ENCODE assay signal across 13 cellular contexts in genomic region chr18:74226666-74227065, GRCh38.
DNase-seq lines count a peak whose midpoint lies in the region; ATAC-seq, FAIRE-seq and TF ChIP-seq lines count a peak whose summit lies in the region.
"Had no signal": no experiment of that assay in that cellular context is flagged by ENCODE, and none has a peak within 500 bp of the region (broad histone marks: within the 10 kb centered on the region; RNA-seq: fewer than 3 reads in every experiment).

No MANE protein-coding gene starts in this region.

- no peak for ATAC-seq in right lobe of liver
- no peak for ATAC-seq in upper lobe of left lung (ENCODE audit: low FRiP score in 2 of 2)
- ATAC-seq: HCT116 had no signal

- no peaks in the 10 kb centered on the region for H4K20me1 ChIP-seq in hepatocyte (ENCODE audit: insufficient read depth, poor library complexity, severe bottlenecking)

- no peak for TF ChIP-seq EP300 in upper lobe of left lung (IDR thresholded peaks at IDR 0.05)

- no peak overlapping the region for H2AFZ ChIP-seq in hepatocyte

- no peak for FAIRE-seq in small intestine (lab: Jason Lieb, UNC)
- FAIRE-seq in HTR-8/SVneo (lab: Jason Lieb, UNC) = no peak

- H3K79me2 ChIP-seq in hepatocyte = no peaks in the 10 kb centered on the region

- H3K9me3 ChIP-seq in hepatocyte (ENCODE audit: low read depth) (no peaks in the 10 kb centered on the region), right lobe of liver (no peaks in the 10 kb centered on the region), small intestine (ENCODE audit: control insufficient read depth, low read depth) (no peaks in the 10 kb centered on the region), upper lobe of left lung (no peaks in the 10 kb centered on the region), right atrium auricular region (no peaks in the 10 kb centered on the region)
- H3K9me3 ChIP-seq: Caco-2 had no signal

- no peaks in the 10 kb centered on the region for H3K27me3 ChIP-seq in hepatocyte
- H3K27me3 ChIP-seq in right lobe of liver = no peaks in the 10 kb centered on the region
- no peaks in the 10 kb centered on the region for H3K27me3 ChIP-seq in small intestine (ENCODE audit: control insufficient read depth in 2 of 2, insufficient read depth in 2 of 2, low read length in 2 of 2)
- H3K27me3 ChIP-seq in upper lobe of left lung = no peaks in the 10 kb centered on the region
- no peaks in the 10 kb centered on the region for H3K27me3 ChIP-seq in right atrium auricular region

- TF ChIP-seq POLR2A in right lobe of liver (IDR thresholded peaks at IDR 0.05) (no peak), upper lobe of left lung (IDR thresholded peaks at IDR 0.05) (no peak)

- H3K4me3 ChIP-seq in hepatocyte (no peak overlapping the region), right lobe of liver (no peak overlapping the region), small intestine (ENCODE audit: low read depth in 1 of 2, low read length in 2 of 2) (no peak overlapping the region), upper lobe of left lung (no peak overlapping the region), right atrium auricular region (no peak overlapping the region)

- intact Hi-C loops in right lobe of liver (cut with DNase I) = no loop called here

- 95% methylated on average over 10 of the region's 10 CpGs for WGBS in hepatocyte (ENCODE audit: low lambda C conversion rate, missing lambda C conversion rate)
- WGBS in right lobe of liver (ENCODE audit: insufficient coverage, low coverage, low lambda C conversion rate, missing lambda C conversion rate) = 95% methylated on average over 7 of the region's 10 CpGs
- 83 to 93% (median 93%) methylated on average over 10 of the region's 10 CpGs for WGBS in small intestine, 3 donors
- 85 to 96% methylated on average over 10 of the region's 10 CpGs for WGBS in upper lobe of left lung, 2 donors

- no peak overlapping the region for H3K4me2 ChIP-seq in hepatocyte

- DNase-seq in hepatocyte (ENCODE audit: low spot score) = no peak
- no peak for DNase-seq in right lobe of liver
- no peak for DNase-seq in small intestine
- DNase-seq in upper lobe of left lung = no peak
- no peak for DNase-seq in HTR-8/SVneo (ENCODE audit: insufficient read length, low spot score)
- no peak for DNase-seq in right atrium auricular region (ENCODE audit: low spot score)
- DNase-seq: Caco-2; CD8-positive, alpha-beta memory T cell; DMS53; GF-D8 had no signal

- H3K27ac ChIP-seq in C4-2B = peak overlapping the region; percentile 44; the same call in 1 of the 2 replicates
- H3K27ac ChIP-seq in hepatocyte = peak overlapping the region; percentile 20
- peak overlapping the region; percentile 69 to 98 (median 73) for H3K27ac ChIP-seq in right lobe of liver
- peak overlapping the region; percentile 61 to 68 for H3K27ac ChIP-seq in small intestine (ENCODE audit: low read depth in 1 of 2, low read length in 1 of 2)
- no peak overlapping the region for H3K27ac ChIP-seq in upper lobe of left lung
- H3K27ac ChIP-seq in right atrium auricular region = no peak overlapping the region
- H3K27ac ChIP-seq: 22Rv1 had no signal

- H3K4me1 ChIP-seq in hepatocyte (ENCODE audit: insufficient read depth) (peaks cover 16% of the 10 kb centered on the region), right lobe of liver (peaks cover 0 to 64% (median 28%) of the 10 kb centered on the region in 4 donors), small intestine (ENCODE audit: control insufficient read depth in 2 of 2, insufficient read depth in 1 of 2, low read depth in 1 of 2, low read length in 1 of 2) (peaks cover 8 to 17% of the 10 kb centered on the region in 2 donors), upper lobe of left lung (no peaks in the 10 kb centered on the region), right atrium auricular region (no peaks in the 10 kb centered on the region)

- no peaks in the 10 kb centered on the region for H3K9me2 ChIP-seq in hepatocyte (replicated peaks; ENCODE audit: insufficient read depth)

- TF ChIP-seq CTCF in C4-2B (conservative IDR thresholded peaks at IDR 0.05) = no peak
- TF ChIP-seq CTCF in hepatocyte (IDR thresholded peaks at IDR 0.05; ENCODE audit: poor library complexity) = no peak
- no peak for TF ChIP-seq CTCF in right lobe of liver (IDR thresholded peaks at IDR 0.05)
- no peak for TF ChIP-seq CTCF in upper lobe of left lung (IDR thresholded peaks at IDR 0.05)
- TF ChIP-seq CTCF in right atrium auricular region (IDR thresholded peaks at IDR 0.05) = no peak

- H3K36me3 ChIP-seq in hepatocyte (replicated peaks; ENCODE audit: insufficient read depth, low read depth) (no peaks in the 10 kb centered on the region), right lobe of liver (no peaks in the 10 kb centered on the region), small intestine (ENCODE audit: control insufficient read depth in 2 of 2, insufficient read depth in 2 of 2, low read length in 2 of 2) (no peaks in the 10 kb centered on the region), upper lobe of left lung (no peaks in the 10 kb centered on the region), right atrium auricular region (no peaks in the 10 kb centered on the region)

Comparison
In these comparisons a context has a peak if more than half of its experiments do, and no peak if none do; other contexts are left out.
1. H3K27ac ChIP-seq: peak in C4-2B (single experiment), hepatocyte (single experiment), right lobe of liver (3 of 3) and small intestine (2 of 2); none in upper lobe of left lung (0 of 4) and right atrium auricular region (0 of 2).